In the genomic region with DNA sequence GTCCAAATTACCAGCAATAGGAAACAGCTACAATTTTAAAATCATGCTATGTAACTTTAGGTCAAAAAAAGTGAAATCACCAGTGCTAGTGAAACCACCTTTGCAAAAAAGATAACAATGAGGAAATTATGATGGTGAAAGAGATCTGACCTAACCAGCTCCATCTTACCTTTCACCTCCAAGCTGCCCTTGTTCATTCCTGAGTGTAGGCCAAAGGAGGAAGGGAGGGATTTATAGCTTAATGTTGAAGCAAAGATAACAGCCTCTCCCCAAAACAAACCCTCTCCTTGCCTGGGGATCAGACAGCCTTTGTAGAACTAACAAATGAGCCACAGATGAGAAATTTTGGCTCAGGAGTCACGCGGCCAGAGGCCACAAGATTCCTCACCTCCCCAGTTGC, we compare ENCODE assay signal across 1 cellular context.
TF ChIP-seq lines count a peak whose summit lies in the region.

No MANE protein-coding gene starts in this region.

TF ChIP-seq in K562, 482 proteins besides CTCF, POLR2A, EP300 and RAD21 (continued from another document and continues in another):
- TF ChIP-seq, protein P1, sequence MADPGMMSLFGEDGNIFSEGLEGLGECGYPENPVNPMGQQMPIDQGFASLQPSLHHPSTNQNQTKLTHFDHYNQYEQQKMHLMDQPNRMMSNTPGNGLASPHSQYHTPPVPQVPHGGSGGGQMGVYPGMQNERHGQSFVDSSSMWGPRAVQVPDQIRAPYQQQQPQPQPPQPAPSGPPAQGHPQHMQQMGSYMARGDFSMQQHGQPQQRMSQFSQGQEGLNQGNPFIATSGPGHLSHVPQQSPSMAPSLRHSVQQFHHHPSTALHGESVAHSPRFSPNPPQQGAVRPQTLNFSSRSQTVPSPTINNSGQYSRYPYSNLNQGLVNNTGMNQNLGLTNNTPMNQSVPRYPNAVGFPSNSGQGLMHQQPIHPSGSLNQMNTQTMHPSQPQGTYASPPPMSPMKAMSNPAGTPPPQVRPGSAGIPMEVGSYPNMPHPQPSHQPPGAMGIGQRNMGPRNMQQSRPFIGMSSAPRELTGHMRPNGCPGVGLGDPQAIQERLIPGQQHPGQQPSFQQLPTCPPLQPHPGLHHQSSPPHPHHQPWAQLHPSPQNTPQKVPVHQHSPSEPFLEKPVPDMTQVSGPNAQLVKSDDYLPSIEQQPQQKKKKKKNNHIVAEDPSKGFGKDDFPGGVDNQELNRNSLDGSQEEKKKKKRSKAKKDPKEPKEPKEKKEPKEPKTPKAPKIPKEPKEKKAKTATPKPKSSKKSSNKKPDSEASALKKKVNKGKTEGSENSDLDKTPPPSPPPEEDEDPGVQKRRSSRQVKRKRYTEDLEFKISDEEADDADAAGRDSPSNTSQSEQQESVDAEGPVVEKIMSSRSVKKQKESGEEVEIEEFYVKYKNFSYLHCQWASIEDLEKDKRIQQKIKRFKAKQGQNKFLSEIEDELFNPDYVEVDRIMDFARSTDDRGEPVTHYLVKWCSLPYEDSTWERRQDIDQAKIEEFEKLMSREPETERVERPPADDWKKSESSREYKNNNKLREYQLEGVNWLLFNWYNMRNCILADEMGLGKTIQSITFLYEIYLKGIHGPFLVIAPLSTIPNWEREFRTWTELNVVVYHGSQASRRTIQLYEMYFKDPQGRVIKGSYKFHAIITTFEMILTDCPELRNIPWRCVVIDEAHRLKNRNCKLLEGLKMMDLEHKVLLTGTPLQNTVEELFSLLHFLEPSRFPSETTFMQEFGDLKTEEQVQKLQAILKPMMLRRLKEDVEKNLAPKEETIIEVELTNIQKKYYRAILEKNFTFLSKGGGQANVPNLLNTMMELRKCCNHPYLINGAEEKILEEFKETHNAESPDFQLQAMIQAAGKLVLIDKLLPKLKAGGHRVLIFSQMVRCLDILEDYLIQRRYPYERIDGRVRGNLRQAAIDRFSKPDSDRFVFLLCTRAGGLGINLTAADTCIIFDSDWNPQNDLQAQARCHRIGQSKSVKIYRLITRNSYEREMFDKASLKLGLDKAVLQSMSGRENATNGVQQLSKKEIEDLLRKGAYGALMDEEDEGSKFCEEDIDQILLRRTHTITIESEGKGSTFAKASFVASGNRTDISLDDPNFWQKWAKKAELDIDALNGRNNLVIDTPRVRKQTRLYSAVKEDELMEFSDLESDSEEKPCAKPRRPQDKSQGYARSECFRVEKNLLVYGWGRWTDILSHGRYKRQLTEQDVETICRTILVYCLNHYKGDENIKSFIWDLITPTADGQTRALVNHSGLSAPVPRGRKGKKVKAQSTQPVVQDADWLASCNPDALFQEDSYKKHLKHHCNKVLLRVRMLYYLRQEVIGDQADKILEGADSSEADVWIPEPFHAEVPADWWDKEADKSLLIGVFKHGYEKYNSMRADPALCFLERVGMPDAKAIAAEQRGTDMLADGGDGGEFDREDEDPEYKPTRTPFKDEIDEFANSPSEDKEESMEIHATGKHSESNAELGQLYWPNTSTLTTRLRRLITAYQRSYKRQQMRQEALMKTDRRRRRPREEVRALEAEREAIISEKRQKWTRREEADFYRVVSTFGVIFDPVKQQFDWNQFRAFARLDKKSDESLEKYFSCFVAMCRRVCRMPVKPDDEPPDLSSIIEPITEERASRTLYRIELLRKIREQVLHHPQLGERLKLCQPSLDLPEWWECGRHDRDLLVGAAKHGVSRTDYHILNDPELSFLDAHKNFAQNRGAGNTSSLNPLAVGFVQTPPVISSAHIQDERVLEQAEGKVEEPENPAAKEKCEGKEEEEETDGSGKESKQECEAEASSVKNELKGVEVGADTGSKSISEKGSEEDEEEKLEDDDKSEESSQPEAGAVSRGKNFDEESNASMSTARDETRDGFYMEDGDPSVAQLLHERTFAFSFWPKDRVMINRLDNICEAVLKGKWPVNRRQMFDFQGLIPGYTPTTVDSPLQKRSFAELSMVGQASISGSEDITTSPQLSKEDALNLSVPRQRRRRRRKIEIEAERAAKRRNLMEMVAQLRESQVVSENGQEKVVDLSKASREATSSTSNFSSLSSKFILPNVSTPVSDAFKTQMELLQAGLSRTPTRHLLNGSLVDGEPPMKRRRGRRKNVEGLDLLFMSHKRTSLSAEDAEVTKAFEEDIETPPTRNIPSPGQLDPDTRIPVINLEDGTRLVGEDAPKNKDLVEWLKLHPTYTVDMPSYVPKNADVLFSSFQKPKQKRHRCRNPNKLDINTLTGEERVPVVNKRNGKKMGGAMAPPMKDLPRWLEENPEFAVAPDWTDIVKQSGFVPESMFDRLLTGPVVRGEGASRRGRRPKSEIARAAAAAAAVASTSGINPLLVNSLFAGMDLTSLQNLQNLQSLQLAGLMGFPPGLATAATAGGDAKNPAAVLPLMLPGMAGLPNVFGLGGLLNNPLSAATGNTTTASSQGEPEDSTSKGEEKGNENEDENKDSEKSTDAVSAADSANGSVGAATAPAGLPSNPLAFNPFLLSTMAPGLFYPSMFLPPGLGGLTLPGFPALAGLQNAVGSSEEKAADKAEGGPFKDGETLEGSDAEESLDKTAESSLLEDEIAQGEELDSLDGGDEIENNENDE (IDR thresholded peaks at IDR 0.05; ENCODE audit: low read depth, low read length) = no peak
- TF ChIP-seq PTTG1 (tag; IDR thresholded peaks at IDR 0.05; ENCODE audit: low read depth) (peak; percentile 56; the same call in 1 of the 2 replicates), HDAC3 (IDR thresholded peaks at IDR 0.05; ENCODE audit: borderline replicate concordance, partially characterized antibody) (no peak), PURB (CRISPR knock-in tag; IDR thresholded peaks at IDR 0.05; ENCODE audit: low read depth) (no peak), TRIM24 (IDR thresholded peaks at IDR 0.05) (no peak), ZNF253 (CRISPR knock-in tag; conservative IDR thresholded peaks at IDR 0.05) (no peak), CREM (IDR thresholded peaks at IDR 0.05; ENCODE audit: low read depth) (no peak), ARID1B (IDR thresholded peaks at IDR 0.05) (peak; percentile 41; the same call in 1 of the 2 replicates), IFI16 (CRISPR knock-in tag; IDR thresholded peaks at IDR 0.05) (no peak), NR2C1 (IDR thresholded peaks at IDR 0.05) (no peak), NR2C1 (tag; IDR thresholded peaks at IDR 0.05) (peak; percentile 61; the same call in 1 of the 2 replicates), FOXA3 (CRISPR knock-in tag; conservative IDR thresholded peaks at IDR 0.05 in 1 of 2, IDR thresholded peaks at IDR 0.05 in 1 of 2) (no peak), HNRNPUL1 (IDR thresholded peaks at IDR 0.05; ENCODE audit: low read length) (no peak)
- TF ChIP-seq, protein P2, sequence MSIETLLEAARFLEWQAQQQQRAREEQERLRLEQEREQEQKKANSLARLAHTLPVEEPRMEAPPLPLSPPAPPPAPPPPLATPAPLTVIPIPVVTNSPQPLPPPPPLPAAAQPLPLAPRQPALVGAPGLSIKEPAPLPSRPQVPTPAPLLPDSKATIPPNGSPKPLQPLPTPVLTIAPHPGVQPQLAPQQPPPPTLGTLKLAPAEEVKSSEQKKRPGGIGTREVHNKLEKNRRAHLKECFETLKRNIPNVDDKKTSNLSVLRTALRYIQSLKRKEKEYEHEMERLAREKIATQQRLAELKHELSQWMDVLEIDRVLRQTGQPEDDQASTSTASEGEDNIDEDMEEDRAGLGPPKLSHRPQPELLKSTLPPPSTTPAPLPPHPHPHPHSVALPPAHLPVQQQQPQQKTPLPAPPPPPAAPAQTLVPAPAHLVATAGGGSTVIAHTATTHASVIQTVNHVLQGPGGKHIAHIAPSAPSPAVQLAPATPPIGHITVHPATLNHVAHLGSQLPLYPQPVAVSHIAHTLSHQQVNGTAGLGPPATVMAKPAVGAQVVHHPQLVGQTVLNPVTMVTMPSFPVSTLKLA (conservative IDR thresholded peaks at IDR 0.05) = no peak
- TF ChIP-seq, protein P3, sequence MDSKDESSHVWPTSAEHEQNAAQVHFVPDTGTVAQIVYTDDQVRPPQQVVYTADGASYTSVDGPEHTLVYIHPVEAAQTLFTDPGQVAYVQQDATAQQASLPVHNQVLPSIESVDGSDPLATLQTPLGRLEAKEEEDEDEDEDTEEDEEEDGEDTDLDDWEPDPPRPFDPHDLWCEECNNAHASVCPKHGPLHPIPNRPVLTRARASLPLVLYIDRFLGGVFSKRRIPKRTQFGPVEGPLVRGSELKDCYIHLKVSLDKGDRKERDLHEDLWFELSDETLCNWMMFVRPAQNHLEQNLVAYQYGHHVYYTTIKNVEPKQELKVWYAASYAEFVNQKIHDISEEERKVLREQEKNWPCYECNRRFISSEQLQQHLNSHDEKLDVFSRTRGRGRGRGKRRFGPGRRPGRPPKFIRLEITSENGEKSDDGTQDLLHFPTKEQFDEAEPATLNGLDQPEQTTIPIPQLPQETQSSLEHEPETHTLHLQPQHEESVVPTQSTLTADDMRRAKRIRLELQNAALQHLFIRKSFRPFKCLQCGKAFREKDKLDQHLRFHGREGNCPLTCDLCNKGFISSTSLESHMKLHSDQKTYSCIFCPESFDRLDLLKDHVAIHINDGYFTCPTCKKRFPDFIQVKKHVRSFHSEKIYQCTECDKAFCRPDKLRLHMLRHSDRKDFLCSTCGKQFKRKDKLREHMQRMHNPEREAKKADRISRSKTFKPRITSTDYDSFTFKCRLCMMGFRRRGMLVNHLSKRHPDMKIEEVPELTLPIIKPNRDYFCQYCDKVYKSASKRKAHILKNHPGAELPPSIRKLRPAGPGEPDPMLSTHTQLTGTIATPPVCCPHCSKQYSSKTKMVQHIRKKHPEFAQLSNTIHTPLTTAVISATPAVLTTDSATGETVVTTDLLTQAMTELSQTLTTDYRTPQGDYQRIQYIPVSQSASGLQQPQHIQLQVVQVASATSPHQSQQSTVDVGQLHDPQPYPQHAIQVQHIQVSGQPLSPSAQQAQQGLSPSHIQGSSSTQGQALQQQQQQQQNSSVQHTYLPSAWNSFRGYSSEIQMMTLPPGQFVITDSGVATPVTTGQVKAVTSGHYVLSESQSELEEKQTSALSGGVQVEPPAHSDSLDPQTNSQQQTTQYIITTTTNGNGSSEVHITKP (IDR thresholded peaks at IDR 0.05; ENCODE audit: partially characterized antibody) = no peak
- TF ChIP-seq, protein P4, sequence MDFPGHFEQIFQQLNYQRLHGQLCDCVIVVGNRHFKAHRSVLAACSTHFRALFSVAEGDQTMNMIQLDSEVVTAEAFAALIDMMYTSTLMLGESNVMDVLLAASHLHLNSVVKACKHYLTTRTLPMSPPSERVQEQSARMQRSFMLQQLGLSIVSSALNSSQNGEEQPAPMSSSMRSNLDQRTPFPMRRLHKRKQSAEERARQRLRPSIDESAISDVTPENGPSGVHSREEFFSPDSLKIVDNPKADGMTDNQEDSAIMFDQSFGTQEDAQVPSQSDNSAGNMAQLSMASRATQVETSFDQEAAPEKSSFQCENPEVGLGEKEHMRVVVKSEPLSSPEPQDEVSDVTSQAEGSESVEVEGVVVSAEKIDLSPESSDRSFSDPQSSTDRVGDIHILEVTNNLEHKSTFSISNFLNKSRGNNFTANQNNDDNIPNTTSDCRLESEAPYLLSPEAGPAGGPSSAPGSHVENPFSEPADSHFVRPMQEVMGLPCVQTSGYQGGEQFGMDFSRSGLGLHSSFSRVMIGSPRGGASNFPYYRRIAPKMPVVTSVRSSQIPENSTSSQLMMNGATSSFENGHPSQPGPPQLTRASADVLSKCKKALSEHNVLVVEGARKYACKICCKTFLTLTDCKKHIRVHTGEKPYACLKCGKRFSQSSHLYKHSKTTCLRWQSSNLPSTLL (IDR thresholded peaks at IDR 0.05) = no peak
- TF ChIP-seq, protein P5, sequence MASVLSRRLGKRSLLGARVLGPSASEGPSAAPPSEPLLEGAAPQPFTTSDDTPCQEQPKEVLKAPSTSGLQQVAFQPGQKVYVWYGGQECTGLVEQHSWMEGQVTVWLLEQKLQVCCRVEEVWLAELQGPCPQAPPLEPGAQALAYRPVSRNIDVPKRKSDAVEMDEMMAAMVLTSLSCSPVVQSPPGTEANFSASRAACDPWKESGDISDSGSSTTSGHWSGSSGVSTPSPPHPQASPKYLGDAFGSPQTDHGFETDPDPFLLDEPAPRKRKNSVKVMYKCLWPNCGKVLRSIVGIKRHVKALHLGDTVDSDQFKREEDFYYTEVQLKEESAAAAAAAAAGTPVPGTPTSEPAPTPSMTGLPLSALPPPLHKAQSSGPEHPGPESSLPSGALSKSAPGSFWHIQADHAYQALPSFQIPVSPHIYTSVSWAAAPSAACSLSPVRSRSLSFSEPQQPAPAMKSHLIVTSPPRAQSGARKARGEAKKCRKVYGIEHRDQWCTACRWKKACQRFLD (CRISPR knock-in tag; IDR thresholded peaks at IDR 0.05) = no peak
- TF ChIP-seq, protein P6, sequence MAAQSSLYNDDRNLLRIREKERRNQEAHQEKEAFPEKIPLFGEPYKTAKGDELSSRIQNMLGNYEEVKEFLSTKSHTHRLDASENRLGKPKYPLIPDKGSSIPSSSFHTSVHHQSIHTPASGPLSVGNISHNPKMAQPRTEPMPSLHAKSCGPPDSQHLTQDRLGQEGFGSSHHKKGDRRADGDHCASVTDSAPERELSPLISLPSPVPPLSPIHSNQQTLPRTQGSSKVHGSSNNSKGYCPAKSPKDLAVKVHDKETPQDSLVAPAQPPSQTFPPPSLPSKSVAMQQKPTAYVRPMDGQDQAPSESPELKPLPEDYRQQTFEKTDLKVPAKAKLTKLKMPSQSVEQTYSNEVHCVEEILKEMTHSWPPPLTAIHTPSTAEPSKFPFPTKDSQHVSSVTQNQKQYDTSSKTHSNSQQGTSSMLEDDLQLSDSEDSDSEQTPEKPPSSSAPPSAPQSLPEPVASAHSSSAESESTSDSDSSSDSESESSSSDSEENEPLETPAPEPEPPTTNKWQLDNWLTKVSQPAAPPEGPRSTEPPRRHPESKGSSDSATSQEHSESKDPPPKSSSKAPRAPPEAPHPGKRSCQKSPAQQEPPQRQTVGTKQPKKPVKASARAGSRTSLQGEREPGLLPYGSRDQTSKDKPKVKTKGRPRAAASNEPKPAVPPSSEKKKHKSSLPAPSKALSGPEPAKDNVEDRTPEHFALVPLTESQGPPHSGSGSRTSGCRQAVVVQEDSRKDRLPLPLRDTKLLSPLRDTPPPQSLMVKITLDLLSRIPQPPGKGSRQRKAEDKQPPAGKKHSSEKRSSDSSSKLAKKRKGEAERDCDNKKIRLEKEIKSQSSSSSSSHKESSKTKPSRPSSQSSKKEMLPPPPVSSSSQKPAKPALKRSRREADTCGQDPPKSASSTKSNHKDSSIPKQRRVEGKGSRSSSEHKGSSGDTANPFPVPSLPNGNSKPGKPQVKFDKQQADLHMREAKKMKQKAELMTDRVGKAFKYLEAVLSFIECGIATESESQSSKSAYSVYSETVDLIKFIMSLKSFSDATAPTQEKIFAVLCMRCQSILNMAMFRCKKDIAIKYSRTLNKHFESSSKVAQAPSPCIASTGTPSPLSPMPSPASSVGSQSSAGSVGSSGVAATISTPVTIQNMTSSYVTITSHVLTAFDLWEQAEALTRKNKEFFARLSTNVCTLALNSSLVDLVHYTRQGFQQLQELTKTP (IDR thresholded peaks at IDR 0.05; ENCODE audit: low read depth in 1 of 2, partially characterized antibody in 2 of 2) = no peak
- TF ChIP-seq, protein P7, sequence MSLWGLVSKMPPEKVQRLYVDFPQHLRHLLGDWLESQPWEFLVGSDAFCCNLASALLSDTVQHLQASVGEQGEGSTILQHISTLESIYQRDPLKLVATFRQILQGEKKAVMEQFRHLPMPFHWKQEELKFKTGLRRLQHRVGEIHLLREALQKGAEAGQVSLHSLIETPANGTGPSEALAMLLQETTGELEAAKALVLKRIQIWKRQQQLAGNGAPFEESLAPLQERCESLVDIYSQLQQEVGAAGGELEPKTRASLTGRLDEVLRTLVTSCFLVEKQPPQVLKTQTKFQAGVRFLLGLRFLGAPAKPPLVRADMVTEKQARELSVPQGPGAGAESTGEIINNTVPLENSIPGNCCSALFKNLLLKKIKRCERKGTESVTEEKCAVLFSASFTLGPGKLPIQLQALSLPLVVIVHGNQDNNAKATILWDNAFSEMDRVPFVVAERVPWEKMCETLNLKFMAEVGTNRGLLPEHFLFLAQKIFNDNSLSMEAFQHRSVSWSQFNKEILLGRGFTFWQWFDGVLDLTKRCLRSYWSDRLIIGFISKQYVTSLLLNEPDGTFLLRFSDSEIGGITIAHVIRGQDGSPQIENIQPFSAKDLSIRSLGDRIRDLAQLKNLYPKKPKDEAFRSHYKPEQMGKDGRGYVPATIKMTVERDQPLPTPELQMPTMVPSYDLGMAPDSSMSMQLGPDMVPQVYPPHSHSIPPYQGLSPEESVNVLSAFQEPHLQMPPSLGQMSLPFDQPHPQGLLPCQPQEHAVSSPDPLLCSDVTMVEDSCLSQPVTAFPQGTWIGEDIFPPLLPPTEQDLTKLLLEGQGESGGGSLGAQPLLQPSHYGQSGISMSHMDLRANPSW (CRISPR knock-in tag; IDR thresholded peaks at IDR 0.05) = no peak
